In genomic region chr13:92830821-92831220, GRCh38 we compare ENCODE assay signal across 23 cellular contexts.
DNase-seq lines count a peak whose midpoint lies in the region; ATAC-seq and TF ChIP-seq lines count a peak whose summit lies in the region.
"Had no signal": no experiment of that assay in that cellular context is flagged by ENCODE, and none has a peak within 500 bp of the region (broad histone marks: within the 10 kb centered on the region; RNA-seq: fewer than 3 reads in every experiment).

No MANE protein-coding gene starts in this region.

- peak overlapping the region; percentile 40 for H2AFZ ChIP-seq in H9 (ENCODE audit: low read length)
- H2AFZ ChIP-seq: GM23248 had no signal

- H3K18ac ChIP-seq in H9 (ENCODE audit: insufficient read length, low read depth, low read length), result no peak overlapping the region

- H3K4me1 ChIP-seq in H9 (ENCODE audit: insufficient read depth, low read length), result no peaks in the 10 kb centered on the region
- peaks cover 0 to 2% of the 10 kb centered on the region in 2 donors for H3K4me1 ChIP-seq in ascending aorta
- peaks cover 5% of the 10 kb centered on the region for H3K4me1 ChIP-seq in BE2C
- H3K4me1 ChIP-seq: A549, BLaER1, HAP-1 had no signal

- 0 out of 4 replicates have a peak, but pooled peaks cover 0 to 4% of the 10 kb centered on the region in 2 experiments for H3K4me1 Mint-ChIP-seq in H9
- H3K4me1 Mint-ChIP-seq: CD14-positive monocyte; CD8-positive, alpha-beta memory T cell had no signal

- H4K5ac ChIP-seq in H9 (ENCODE audit: insufficient read length, low read depth, low read length), result no peak overlapping the region

- ATAC-seq in sciatic nerve (peak; percentile 90), HG03139 (IDR thresholded peaks at IDR 0.05; ENCODE audit: unreplicated experiment) (no peak)
- ATAC-seq: A549 had no signal

- H3K79me2 ChIP-seq in H9 (ENCODE audit: insufficient read depth, low read length), result no peaks in the 10 kb centered on the region

- H4K20me1 ChIP-seq in H9 (ENCODE audit: control insufficient read depth, insufficient read depth, insufficient read length), result no peaks in the 10 kb centered on the region
- H4K20me1 ChIP-seq: BLaER1 had no signal

- H2BK120ac ChIP-seq in H9 (ENCODE audit: low read depth, low read length, poor library complexity, severe bottlenecking), result no peak overlapping the region

- H3K27me3 ChIP-seq in H9 (ENCODE audit: insufficient read depth, low read length), result no peaks in the 10 kb centered on the region
- H3K27me3 ChIP-seq in ascending aorta, result no peaks in the 10 kb centered on the region
- H3K27me3 ChIP-seq in BE2C, result no peaks in the 10 kb centered on the region
- H3K27me3 ChIP-seq: BLaER1 had no signal

- no peak overlapping the region for H3K4ac ChIP-seq in H9 (ENCODE audit: low read depth, low read length)

- no peak overlapping the region for H4K91ac ChIP-seq in H9 (ENCODE audit: insufficient read length, low read depth, low read length)

- H3K4me3 Mint-ChIP-seq in H9, result no peak overlapping the region
- H3K4me3 Mint-ChIP-seq: CD14-positive monocyte; CD4-positive, alpha-beta T cell; CD8-positive, alpha-beta memory T cell; HFFc6 had no signal

- H3K4me2 ChIP-seq in H9 (ENCODE audit: insufficient read depth, insufficient read length, low read length), result no peak overlapping the region
- H3K4me2 ChIP-seq: A549, BLaER1 had no signal

- H3K27ac ChIP-seq in H9 (ENCODE audit: insufficient read length, low read depth, low read length) (no peak overlapping the region), ascending aorta (peak overlapping the region; percentile 9 to 17), substantia nigra (ENCODE audit: low read depth, low read length, poor library complexity, severe bottlenecking) (no peak overlapping the region)
- H3K27ac ChIP-seq: A549, BLaER1, GM23248 had no signal

- H2BK5ac ChIP-seq in H9 (ENCODE audit: insufficient read length, low read length), result no peak overlapping the region

- no peaks in the 10 kb centered on the region for H3K27me3 Mint-ChIP-seq in H9 (ENCODE audit: low read depth)
- H3K27me3 Mint-ChIP-seq: CD4-positive, alpha-beta T cell; CD8-positive, alpha-beta memory T cell had no signal

- WGBS in H9 (ENCODE audit: extremely low coverage, insufficient read length, low lambda C conversion rate), result no CpG with 5 or more reads among the region's 3 CpGs

- no peaks in the 10 kb centered on the region for H3K36me3 Mint-ChIP-seq in H9 (ENCODE audit: insufficient read depth in 1 of 3, low read depth in 3 of 3)
- H3K36me3 Mint-ChIP-seq: CD14-positive monocyte; CD8-positive, alpha-beta memory T cell had no signal

- H3K4me3 ChIP-seq in ascending aorta (no peak overlapping the region), BE2C (ENCODE audit: low read depth, low read length) (no peak overlapping the region)
- H3K4me3 ChIP-seq: A549, BLaER1, GM23248, HAP-1 had no signal

- H3K9me3 Mint-ChIP-seq in H9, result no peaks in the 10 kb centered on the region

- DNase-seq in H9 (no peak), ascending aorta (ENCODE audit: low spot score in 2 of 2) (no peak), medulla oblongata (ENCODE audit: extremely low spot score) (peak; percentile 32), sciatic nerve (ENCODE audit: low spot score) (no peak), substantia nigra (lab: John Stamatoyannopoulos, UW) (no peak), UCSD-AML1 (lab: John Stamatoyannopoulos, UW; ENCODE audit: unreplicated experiment) (no peak), BE2C (no peak)
- DNase-seq: 8988T; ACHN; AML-193; CD4-positive, alpha-beta T cell; CD8-positive, alpha-beta memory T cell; DMS 273 treated with DMSO at 0.1 percent for 48 hours; DMS79; EL; GF-D8; GM23248; HFFc6 had no signal

- H3K27ac Mint-ChIP-seq in H9, result no peak overlapping the region
- H3K27ac Mint-ChIP-seq: CD14-positive monocyte; CD4-positive, alpha-beta T cell; CD8-positive, alpha-beta memory T cell; HFFc6 had no signal

- no peak overlapping the region for H2BK15ac ChIP-seq in H9 (ENCODE audit: low read depth, low read length)

- H2AK5ac ChIP-seq in H9 (ENCODE audit: insufficient read length, low read length), result no peak overlapping the region

- H4K8ac ChIP-seq in H9 (replicated peaks; ENCODE audit: insufficient read length, low read depth, low read length), result no peak overlapping the region

- H3K79me1 ChIP-seq in H9 (ENCODE audit: insufficient read depth, low read depth, low read length, poor library complexity, severe bottlenecking), result no peaks in the 10 kb centered on the region

- no peaks in the 10 kb centered on the region for H3K23me2 ChIP-seq in H9 (ENCODE audit: insufficient read length, low read depth, low read length, poor library complexity, severe bottlenecking)

- H2BK12ac ChIP-seq in H9 (ENCODE audit: insufficient read length, low read depth, low read length), result no peak overlapping the region

- H3K36me3 ChIP-seq in ascending aorta (no peaks in the 10 kb centered on the region), BE2C (no peaks in the 10 kb centered on the region)
- H3K36me3 ChIP-seq: BLaER1, HAP-1 had no signal

- H3K23ac ChIP-seq in H9 (ENCODE audit: insufficient read length, low read depth, low read length), result no peak overlapping the region

- H3K9ac ChIP-seq in H9 (ENCODE audit: extremely low read depth, insufficient read length, low read length), result no peak overlapping the region
- H3K9ac ChIP-seq: BLaER1, GM23248 had no signal

- TF ChIP-seq CTCF in H9 (conservative IDR thresholded peaks at IDR 0.05), result no peak
- TF ChIP-seq CTCF in ascending aorta (IDR thresholded peaks at IDR 0.05), result no peak
- no peak for TF ChIP-seq CTCF in BE2C (IDR thresholded peaks at IDR 0.05; ENCODE audit: low read depth, low read length)

- no peak overlapping the region for H3K56ac ChIP-seq in H9 (ENCODE audit: insufficient read length, low read depth, low read length)

- no peak overlapping the region for H3T11ph ChIP-seq in H9 (ENCODE audit: low read length)

- H3K14ac ChIP-seq in H9 (ENCODE audit: insufficient read depth, low read length), result no peak overlapping the region

- no peaks in the 10 kb centered on the region for H3K9me3 ChIP-seq in H9 (ENCODE audit: control insufficient read depth, low read depth, low read length)
- no peaks in the 10 kb centered on the region for H3K9me3 ChIP-seq in ascending aorta
- no peaks in the 10 kb centered on the region for H3K9me3 ChIP-seq in BE2C
- H3K9me3 ChIP-seq: A549, BLaER1, HAP-1 had no signal

- no peak overlapping the region for H2BK20ac ChIP-seq in H9 (ENCODE audit: low read depth, low read length, poor library complexity, severe bottlenecking)

- intact Hi-C loops in ascending aorta (cut with DNase I), result loop anchor here (10.0 kb wide), 1 partner anchor 944 kb away; no protein-coding TSS in a partner anchor
- intact Hi-C loops in sciatic nerve (cut with DNase I), result no loop called here

Comparison
In these comparisons a context has a peak if more than half of its experiments do, and no peak if none do; other contexts are left out.
1. H3K27ac ChIP-seq: peak in ascending aorta (2 of 2); none in H9 (single experiment) and substantia nigra (single experiment).